32 cellular contexts compared by ENCODE assay signal in genomic region chr3:23198801-23199200, GRCh38. TPM values are rescaled to one million over a fixed set of nuclear protein-coding genes. Genes with fewer than 3 reads are reported as not detected.
A peak's percentile ranks its signal among the peaks of the same experiment; 100 is the strongest.
DNase-seq lines count a peak whose midpoint lies in the region; ATAC-seq and TF ChIP-seq lines count a peak whose summit lies in the region.
"Had no signal": no experiment of that assay in that cellular context is flagged by ENCODE, and none has a peak within 500 bp of the region (broad histone marks: within the 10 kb centered on the region; RNA-seq: fewer than 3 reads in every experiment).

No MANE protein-coding gene starts in this region.

- no peaks in the 10 kb centered on the region for H3K36me3 Mint-ChIP-seq in HFFc6 (ENCODE audit: low read depth)
- H3K36me3 Mint-ChIP-seq in activated T-helper 2 cell treated with anti-CD3 and anti-CD28 coated beads, Interferon-gamma antibody, Interleukin-2, Interleukin-4, amounts not matched to agents 10 μg/mL and 5 μg/mL and 100 μg/mL, durations not matched to agents 14 hours and 24 hours and 36 hours (ENCODE audit: low read depth) = no peaks in the 10 kb centered on the region
- H3K36me3 Mint-ChIP-seq: CD14-positive monocyte, IgD-negative memory B cell, immature natural killer cell had no signal

- ATAC-seq in psoas muscle (no peak), HG02840 (IDR thresholded peaks at IDR 0.05; ENCODE audit: low FRiP score, unreplicated experiment) (no peak)
- ATAC-seq: A549, Right ventricle myocardium inferior had no signal

- H3K27ac Mint-ChIP-seq in HFFc6 = peak overlapping the region; percentile 4; the same call in 1 of the 2 replicates
- no peak overlapping the region for H3K27ac Mint-ChIP-seq in activated T-helper 2 cell treated with anti-CD3 and anti-CD28 coated beads, Interferon-gamma antibody, Interleukin-2, Interleukin-4, amounts not matched to agents 10 μg/mL and 5 μg/mL and 100 μg/mL, durations not matched to agents 14 hours and 24 hours and 36 hours
- H3K27ac Mint-ChIP-seq: CD14-positive monocyte had no signal

- TF ChIP-seq CTCF in AG09309 (IDR thresholded peaks at IDR 0.05; ENCODE audit: control insufficient read depth, insufficient read depth, low read depth, low read length, missing control alignments) (no peak), HFFc6 (IDR thresholded peaks at IDR 0.05) (no peak), psoas muscle (IDR thresholded peaks at IDR 0.05) (no peak)

- peaks cover 11% of the 10 kb centered on the region for H3K27me3 Mint-ChIP-seq in HFFc6 (ENCODE audit: insufficient read depth)
- peaks cover 36% of the 10 kb centered on the region for H3K27me3 Mint-ChIP-seq in activated T-helper 2 cell treated with anti-CD3 and anti-CD28 coated beads, Interferon-gamma antibody, Interleukin-2, Interleukin-4, amounts not matched to agents 10 μg/mL and 5 μg/mL and 100 μg/mL, durations not matched to agents 14 hours and 24 hours and 36 hours (ENCODE audit: low read depth)

- no peaks in the 10 kb centered on the region for H3K27me3 ChIP-seq in psoas muscle (ENCODE audit: insufficient read depth in 3 of 3, low read length in 2 of 3)
- H3K27me3 ChIP-seq: brain microvascular endothelial cell had no signal

- peaks cover 5% of the 10 kb centered on the region for H3K4me1 ChIP-seq in psoas muscle
- H3K4me1 ChIP-seq: A549, prostate gland had no signal

- H3K4me3 Mint-ChIP-seq in HFFc6 = peak overlapping the region; percentile 29; the same call in 1 of the 2 replicates
- H3K4me3 Mint-ChIP-seq in activated T-helper 2 cell treated with anti-CD3 and anti-CD28 coated beads, Interferon-gamma antibody, Interleukin-2, Interleukin-4, amounts not matched to agents 10 μg/mL and 5 μg/mL and 100 μg/mL, durations not matched to agents 14 hours and 24 hours and 36 hours (ENCODE audit: low read depth) = no peak overlapping the region
- H3K4me3 Mint-ChIP-seq: CD14-positive monocyte, immature natural killer cell had no signal

- H3K4me1 Mint-ChIP-seq in HFFc6 (ENCODE audit: low read depth) = peaks cover 12% of the 10 kb centered on the region
- H3K4me1 Mint-ChIP-seq in activated T-helper 2 cell treated with anti-CD3 and anti-CD28 coated beads, Interferon-gamma antibody, Interleukin-2, Interleukin-4, amounts not matched to agents 10 μg/mL and 5 μg/mL and 100 μg/mL, durations not matched to agents 14 hours and 24 hours and 36 hours (ENCODE audit: low read depth) = peaks cover 10% of the 10 kb centered on the region

- H3K9me3 ChIP-seq in psoas muscle = no peaks in the 10 kb centered on the region
- H3K9me3 ChIP-seq: A549, prostate gland had no signal

- DNase-seq in AG09309 (ENCODE audit: low read depth) (peak; percentile 27), HFFc6 (peak; percentile 64), fibroblast of gingiva (ENCODE audit: low read depth) (peak; percentile 91), psoas muscle (no peak), DMS153 (lab: John Stamatoyannopoulos, UW) (no peak)
- no peak for DNase-seq in central memory CD4-positive, alpha-beta T cell
- no peak for DNase-seq in activated T-helper 2 cell treated with anti-CD3 and anti-CD28 coated beads, Interferon-gamma antibody, Interleukin-2, Interleukin-4, amounts not matched to agents 10 μg/mL and 5 μg/mL and 100 μg/mL, durations not matched to agents 14 hours and 24 hours and 36 hours (ENCODE audit: low spot score)
- DNase-seq: activated CD4-positive, alpha-beta T cell treated with anti-CD3 and anti-CD28 coated beads for 48 hours; activated CD8-positive, alpha-beta memory T cell treated with anti-CD3 and anti-CD28 coated beads for 24 hours; activated gamma-delta T cell treated with Interleukin-2 at 50 U/mL for 16 hours; brain microvascular endothelial cell; Calu3; effector CD8-positive, alpha-beta T cell; hippocampal formation; immature natural killer cell; mesendoderm; naive B cell; NCI-H1092 treated with DMSO at 0.1 percent for 48 hours; NCI-H187; NCI-H2171; NCI-H510A treated with DMSO at 0.1 percent for 48 hours; NK-92 treated with Interleukin-12 subunit alpha and Interleukin-12 subunit beta, amount 100 ng/mL, for 24 hours; PC-9; stimulated activated naive CD4-positive, alpha-beta T cell treated with Interleukin-2 at 50 U/mL for 16 hours; T-helper 2 cell had no signal

- H3K4me3 ChIP-seq in AG09309 (ENCODE audit: control insufficient read depth, low read depth, low read length) (no peak overlapping the region), psoas muscle (no peak overlapping the region)
- H3K4me3 ChIP-seq: A549, PC-9, prostate gland had no signal

- peak overlapping the region; percentile 38 for H3K27ac ChIP-seq in psoas muscle
- H3K27ac ChIP-seq: A549, brain microvascular endothelial cell, epithelial cell of prostate, PC-9, prostate gland had no signal

- H3K9me3 Mint-ChIP-seq in HFFc6 = no peaks in the 10 kb centered on the region
- no peaks in the 10 kb centered on the region for H3K9me3 Mint-ChIP-seq in activated T-helper 2 cell treated with anti-CD3 and anti-CD28 coated beads, Interferon-gamma antibody, Interleukin-2, Interleukin-4, amounts not matched to agents 10 μg/mL and 5 μg/mL and 100 μg/mL, durations not matched to agents 14 hours and 24 hours and 36 hours
- H3K9me3 Mint-ChIP-seq: IgD-negative memory B cell, immature natural killer cell, naive B cell had no signal

- 38 to 74% (median 62%) methylated on average over 4 of the region's 4 CpGs for WGBS in psoas muscle, 3 donors

- intact Hi-C loops in psoas muscle (cut with DNase I) = no loop called here
- intact Hi-C loops in activated T-helper 2 cell treated with anti-CD3 and anti-CD28 coated beads, Interferon-gamma antibody, Interleukin-2, Interleukin-4, amounts not matched to agents 10 μg/mL and 5 μg/mL and 100 μg/mL, durations not matched to agents 14 hours and 24 hours and 36 hours (cut with micrococcal nuclease) = no loop called here

- H3K36me3 ChIP-seq in psoas muscle (ENCODE audit: insufficient read depth in 1 of 2, low read depth in 1 of 2) = no peaks in the 10 kb centered on the region
- H3K36me3 ChIP-seq: prostate gland had no signal

RNA-seq across cellular contexts. Expression of gene UBE2E2, which starts 4.3 kb away (rescaled TPM):
- total RNA-seq in HFFc6 (2021; fragmentation: NEBNext Ultra II Directional; extraction: Animal tissue kit (Norgen Biotek cat#: 25700)) = 10 to 100 TPM; 38.2 to 53.0 (median 47.2) TPM
- 10 to 100 TPM; 34.0 to 38.2 (median 37.1) TPM for total RNA-seq in psoas muscle
- polyA plus RNA-seq in psoas muscle = 10 to 100 TPM; 12.9 to 30.6 (median 14.2) TPM
- 6.3 and 7.5 TPM in 2 replicates for total RNA-seq in activated T-helper 2 cell treated with anti-CD3 and anti-CD28 coated beads, Interferon-gamma antibody, Interleukin-2, Interleukin-4, amounts not matched to agents 10 μg/mL and 5 μg/mL and 100 μg/mL, durations not matched to agents 14 hours and 24 hours and 36 hours

Comparison
In these comparisons a context has a peak if more than half of its experiments do, and no peak if none do; other contexts are left out.
1. DNase-seq: peak in AG09309 (single experiment), HFFc6 (single experiment) and fibroblast of gingiva (single experiment); none in psoas muscle (0 of 2), central memory CD4-positive, alpha-beta T cell (single experiment), DMS153 (single experiment) and activated T-helper 2 cell treated with anti-CD3 and anti-CD28 coated beads, Interferon-gamma antibody, Interleukin-2, Interleukin-4, amounts not matched to agents 10 μg/mL and 5 μg/mL and 100 μg/mL, durations not matched to agents 14 hours and 24 hours and 36 hours (single experiment).